Comparison of ENCODE assay signal across 24 cellular contexts in the genomic region with DNA sequence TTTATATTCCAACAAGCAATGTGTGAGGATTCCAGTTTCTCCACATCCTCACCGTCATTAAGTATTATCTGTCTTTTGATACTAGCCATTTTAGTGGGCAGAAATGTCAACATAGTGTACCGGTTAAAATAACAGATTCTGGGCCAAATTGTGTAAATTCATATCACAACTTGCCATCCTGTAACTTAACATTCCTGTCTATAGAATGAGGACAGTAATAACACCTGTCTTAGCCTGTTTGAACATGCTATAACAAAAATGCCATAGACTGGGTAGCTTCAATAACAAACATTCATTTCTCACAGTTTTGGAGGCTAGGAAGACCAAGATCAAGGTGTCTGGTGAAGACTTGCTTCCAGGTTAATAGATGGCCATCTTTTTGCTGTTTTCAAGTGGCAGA.
"Had no signal": no experiment of that assay in that cellular context is flagged by ENCODE, and none has a peak within 500 bp of the region (broad histone marks: within the 10 kb centered on the region; RNA-seq: fewer than 3 reads in every experiment).

No MANE protein-coding gene starts in this region.

- H3K4me1 ChIP-seq: pancreas, psoas muscle, right lobe of liver, sigmoid colon, stomach, thyroid gland, tibial nerve, upper lobe of left lung had no signal

- H3K36me3 ChIP-seq: neutrophil, pancreas, right lobe of liver, sigmoid colon, stomach, thoracic aorta, thyroid gland, tibial nerve, upper lobe of left lung had no signal

- H3K9me3 ChIP-seq: neutrophil, pancreas, psoas muscle, right lobe of liver, sigmoid colon, stomach, thoracic aorta, thyroid gland, tibial nerve, upper lobe of left lung had no signal

- FAIRE-seq: pancreas, small intestine, urothelium cell line had no signal

- DNase-seq: naive thymus-derived CD8-positive, alpha-beta T cell; nephron progenitor cell; nucleus accumbens; pancreas; posterior cingulate gyrus; psoas muscle; right cardiac atrium; right lobe of liver; sigmoid colon; small intestine; stimulated activated CD4-positive, alpha-beta T cell treated with anti-CD3 and anti-CD28 coated beads, Interleukin-15, amount 100 ng/mL, for 24 hours; stimulated activated CD4-positive, alpha-beta T cell treated with anti-CD3 and anti-CD28 coated beads, Interleukin-2, amount 100 ng/mL, for 24 hours; stimulated activated CD4-positive, alpha-beta T cell treated with anti-CD3 and anti-CD28 coated beads, Interleukin-2, amount 100 ng/mL, for 48 hours; stimulated activated CD4-positive, alpha-beta T cell treated with anti-CD3 and anti-CD28 coated beads, Interleukin-4, amount 100 ng/mL, for 24 hours; stimulated activated naive B cell treated with anti-CD40 and anti-IgM and Interleukin-4, amounts not matched to agents 10 μg/mL and 1 μg/mL and 100 μg/mL, for 72 hours; stimulated activated naive CD4-positive, alpha-beta T cell treated with Interleukin-2 at 50 U/mL for 16 hours; stomach; thyroid gland; trophoblast cell; upper lobe of left lung had no signal

- H3K27ac ChIP-seq: neutrophil, pancreas, psoas muscle, right lobe of liver, sigmoid colon, stomach, thoracic aorta, thyroid gland, tibial nerve, upper lobe of left lung had no signal

- H3K4me3 ChIP-seq: pancreas, psoas muscle, right lobe of liver, sigmoid colon, stomach, thoracic aorta, thyroid gland, tibial nerve, upper lobe of left lung had no signal

- H3K27me3 ChIP-seq: neutrophil, pancreas, right lobe of liver, sigmoid colon, stomach, thyroid gland, tibial nerve, upper lobe of left lung had no signal
